Comparison of ENCODE assay signal across 15 cellular contexts in genomic region chr9:135088979-135089847, GRCh38. TPM values are rescaled to one million over a fixed set of nuclear protein-coding genes. Genes with fewer than 3 reads are reported as not detected.
DNase-seq lines count a peak whose midpoint lies in the region; ATAC-seq and TF ChIP-seq lines count a peak whose summit lies in the region.
"Had no signal": no experiment of that assay in that cellular context is flagged by ENCODE, and none has a peak within 500 bp of the region (broad histone marks: within the 10 kb centered on the region; RNA-seq: fewer than 3 reads in every experiment).

No MANE protein-coding gene starts in this region.

- peaks cover 39% of the 10 kb centered on the region for H3K27me3 Mint-ChIP-seq in T-helper 1 cell treated with Interleukin-12 subunit alpha and Interleukin-12 subunit beta and Interleukin-4 antibody, amounts not matched to agents 30 μg/mL and 1 μg/mL, for 36 hours (ENCODE audit: low read depth)
- H3K27me3 Mint-ChIP-seq in glutamatergic neuron (ENCODE audit: unreplicated experiment) (peaks cover 19% of the 10 kb centered on the region), neural crest cell (ENCODE audit: low read depth) (peaks cover 65% of the 10 kb centered on the region)

- H3K27ac ChIP-seq in vagina: no peak overlapping the region
- H3K27ac ChIP-seq: thyroid gland had no signal

- TF ChIP-seq POLR2A in vagina (IDR thresholded peaks at IDR 0.05): no peak

- H3K4me3 Mint-ChIP-seq in T-helper 1 cell treated with Interleukin-12 subunit alpha and Interleukin-12 subunit beta and Interleukin-4 antibody, amounts not matched to agents 30 μg/mL and 1 μg/mL, for 36 hours: peak overlapping the region; percentile 8
- H3K4me3 Mint-ChIP-seq in glutamatergic neuron (ENCODE audit: unreplicated experiment) (peak overlapping the region; percentile 87), neural crest cell (peak overlapping the region; percentile 65)
- H3K4me3 Mint-ChIP-seq: activated CD4-positive, alpha-beta memory T cell treated with anti-CD3 and anti-CD28 coated beads for 36 hours; CD8-positive, alpha-beta T cell; immature natural killer cell had no signal

- peaks cover 4% of the 10 kb centered on the region for H3K4me1 Mint-ChIP-seq in T-helper 1 cell treated with Interleukin-12 subunit alpha and Interleukin-12 subunit beta and Interleukin-4 antibody, amounts not matched to agents 30 μg/mL and 1 μg/mL, for 36 hours (ENCODE audit: low read depth)
- peaks cover 46% of the 10 kb centered on the region for H3K4me1 Mint-ChIP-seq in glutamatergic neuron (ENCODE audit: low read depth, unreplicated experiment)
- H3K4me1 Mint-ChIP-seq in neural crest cell: peaks cover 17% of the 10 kb centered on the region

- TF ChIP-seq CTCF in glutamatergic neuron (IDR thresholded peaks at IDR 0.05; ENCODE audit: partially characterized antibody, unreplicated experiment): no peak
- no peak for TF ChIP-seq CTCF in neural crest cell (conservative IDR thresholded peaks at IDR 0.05)
- no peak for TF ChIP-seq CTCF in vagina (IDR thresholded peaks at IDR 0.05)

- peaks cover 21% of the 10 kb centered on the region for H3K4me1 ChIP-seq in vagina

- H3K9me3 Mint-ChIP-seq in T-helper 1 cell treated with Interleukin-12 subunit alpha and Interleukin-12 subunit beta and Interleukin-4 antibody, amounts not matched to agents 30 μg/mL and 1 μg/mL, for 36 hours: no peaks in the 10 kb centered on the region
- H3K9me3 Mint-ChIP-seq in glutamatergic neuron (ENCODE audit: unreplicated experiment) (peaks cover 12% of the 10 kb centered on the region), neural crest cell (peaks cover 4% of the 10 kb centered on the region)
- H3K9me3 Mint-ChIP-seq: activated CD4-positive, alpha-beta memory T cell treated with anti-CD3 and anti-CD28 coated beads for 36 hours; CD8-positive, alpha-beta T cell had no signal

- H3K9me3 ChIP-seq in vagina: no peaks in the 10 kb centered on the region
- H3K9me3 ChIP-seq: thyroid gland had no signal

- H3K4me3 ChIP-seq in vagina: peak overlapping the region; percentile 45 to 64

- DNase-seq in T-helper 1 cell: no peak
- no peak for DNase-seq in glutamatergic neuron
- DNase-seq in neural crest cell (ENCODE audit: low read depth, low spot score): no peak
- no peak for DNase-seq in vagina (ENCODE audit: extremely low spot score in 2 of 2)
- DNase-seq in NCI-H2196 (lab: John Stamatoyannopoulos, UW; ENCODE audit: unreplicated experiment): no peak
- DNase-seq in glomerular visceral epithelial cell (ENCODE audit: extremely low spot score): no peak
- DNase-seq: activated CD4-positive, alpha-beta memory T cell treated with anti-CD3 and anti-CD28 coated beads for 36 hours; amygdala; CD8-positive, alpha-beta T cell; dermis blood vessel endothelial cell; GF-D8; immature natural killer cell; thyroid gland had no signal

- H3K27me3 ChIP-seq in vagina: peaks cover 3% of the 10 kb centered on the region

- ATAC-seq in HG02763 (IDR thresholded peaks at IDR 0.05; ENCODE audit: unreplicated experiment): no peak
- ATAC-seq: CD8-positive, alpha-beta T cell had no signal

- H3K36me3 Mint-ChIP-seq in T-helper 1 cell treated with Interleukin-12 subunit alpha and Interleukin-12 subunit beta and Interleukin-4 antibody, amounts not matched to agents 30 μg/mL and 1 μg/mL, for 36 hours (ENCODE audit: low read depth): no peaks in the 10 kb centered on the region
- H3K36me3 Mint-ChIP-seq in glutamatergic neuron (ENCODE audit: unreplicated experiment) (peaks cover 6% of the 10 kb centered on the region), neural crest cell (ENCODE audit: low read depth) (peaks cover 8% of the 10 kb centered on the region)
- H3K36me3 Mint-ChIP-seq: activated CD4-positive, alpha-beta memory T cell treated with anti-CD3 and anti-CD28 coated beads for 36 hours; CD8-positive, alpha-beta T cell; immature natural killer cell had no signal

- intact Hi-C loops in vagina (cut with DNase I): no loop called here

- no peak overlapping the region for H3K27ac Mint-ChIP-seq in T-helper 1 cell treated with Interleukin-12 subunit alpha and Interleukin-12 subunit beta and Interleukin-4 antibody, amounts not matched to agents 30 μg/mL and 1 μg/mL, for 36 hours
- H3K27ac Mint-ChIP-seq in glutamatergic neuron (ENCODE audit: unreplicated experiment): peak overlapping the region; percentile 75
- no peak overlapping the region for H3K27ac Mint-ChIP-seq in neural crest cell (ENCODE audit: unreplicated experiment)
- H3K27ac Mint-ChIP-seq: activated CD4-positive, alpha-beta memory T cell treated with anti-CD3 and anti-CD28 coated beads for 36 hours; CD8-positive, alpha-beta T cell; immature natural killer cell had no signal

- no peaks in the 10 kb centered on the region for H3K36me3 ChIP-seq in vagina
- H3K36me3 ChIP-seq: thyroid gland had no signal

RNA-seq across cellular contexts. Expression of gene OLFM1, which starts 1.7 kb away (rescaled TPM):
- total RNA-seq in glutamatergic neuron (ENCODE audit: unreplicated experiment) (387 TPM), neural crest cell (23.3 and 27.2 TPM in 2 replicates), vagina (39.0 TPM)
- total RNA-seq: activated CD4-positive, alpha-beta memory T cell treated with anti-CD3 and anti-CD28 coated beads for 36 hours; CD8-positive, alpha-beta T cell had no signal

Comparison
In these comparisons a context has a peak if more than half of its experiments do, and no peak if none do; other contexts are left out.
1. H3K4me3 Mint-ChIP-seq: peak in every context shown above with its lines; median percentile 87 in glutamatergic neuron; 65 in neural crest cell; 8 in T-helper 1 cell treated with Interleukin-12 subunit alpha and Interleukin-12 subunit beta and Interleukin-4 antibody, amounts not matched to agents 30 μg/mL and 1 μg/mL, for 36 hours.